In genomic region chr10:110416776-110417732, GRCh38 we compare ENCODE assay signal across 17 cellular contexts.
DNase-seq lines count a peak whose midpoint lies in the region; ATAC-seq and TF ChIP-seq lines count a peak whose summit lies in the region.
"Had no signal": no experiment of that assay in that cellular context is flagged by ENCODE, and none has a peak within 500 bp of the region (broad histone marks: within the 10 kb centered on the region; RNA-seq: fewer than 3 reads in every experiment).

No MANE protein-coding gene starts in this region.

- intact Hi-C loops in MCF 10A (cut with micrococcal nuclease): no loop called here
- intact Hi-C loops in breast epithelium (cut with DNase I; ENCODE audit: low total_unique reads): no loop called here
- intact Hi-C loops in PC-9 (cut with micrococcal nuclease; ENCODE audit: unreplicated experiment): no loop called here

- H3K4me3 Mint-ChIP-seq in MCF 10A (ENCODE audit: unreplicated experiment): peak overlapping the region; percentile 29

- peak overlapping the region; percentile 18; the same call in 1 of the 2 replicates for H3K4me2 ChIP-seq in PC-9

- no peak overlapping the region for H2AFZ ChIP-seq in PC-9

- no peaks in the 10 kb centered on the region for H3K27me3 Mint-ChIP-seq in MCF 10A (ENCODE audit: insufficient read depth, unreplicated experiment)

- no peaks in the 10 kb centered on the region for H3K9me2 ChIP-seq in PC-9 (ENCODE audit: insufficient read depth)

- H3K4me1 Mint-ChIP-seq in MCF 10A (ENCODE audit: insufficient read depth, unreplicated experiment): peaks cover 58% of the 10 kb centered on the region

- no peaks in the 10 kb centered on the region for H3K9me3 Mint-ChIP-seq in MCF 10A (ENCODE audit: unreplicated experiment)

- H3K4me1 ChIP-seq in breast epithelium (no peaks in the 10 kb centered on the region), PC-9 (replicated peaks; ENCODE audit: insufficient read depth) (peaks cover 83% of the 10 kb centered on the region)
- H3K4me1 ChIP-seq: prostate gland had no signal

- H3K27ac Mint-ChIP-seq in MCF 10A (ENCODE audit: low read depth, unreplicated experiment): no peak overlapping the region

- POLR2A ChIA-PET in MCF 10A (lab: Yijun Ruan, JAX) (interaction anchor here (0.6 to 3.0 kb wide), 9 partner anchors 12 to 81 kb away, joined by 3 to 11 read pairs (median 4); no protein-coding TSS in a partner anchor), PC-9 (lab: Charles Lee; ENCODE audit: unreplicated experiment) (interaction anchor here (0.6 kb wide), 1 partner anchor 8 kb away, joined by 4 read pairs; no protein-coding TSS in a partner anchor)

- H3K36me3 ChIP-seq in breast epithelium (no peaks in the 10 kb centered on the region), PC-9 (ENCODE audit: low read depth) (no peaks in the 10 kb centered on the region)
- H3K36me3 ChIP-seq: BLaER1, prostate gland had no signal

- H3K9me3 ChIP-seq in breast epithelium (no peaks in the 10 kb centered on the region), PC-9 (ENCODE audit: insufficient read depth, low read depth) (no peaks in the 10 kb centered on the region; the same call in 1 of the 2 replicates)
- H3K9me3 ChIP-seq: BLaER1, prostate gland had no signal

- H3F3A ChIP-seq in PC-9 (ENCODE audit: insufficient read depth, low read depth): peaks cover 43% of the 10 kb centered on the region

- H3K27me3 ChIP-seq in breast epithelium (no peaks in the 10 kb centered on the region), PC-9 (ENCODE audit: insufficient read depth, low read depth) (no peaks in the 10 kb centered on the region)
- H3K27me3 ChIP-seq: BLaER1 had no signal

- no TSS peak for BruUV-seq in MCF 10A (replicated peaks; lab: Mats Ljungman, UMichigan)
- no TSS peak for BruUV-seq in PC-9 (replicated peaks; lab: Mats Ljungman, UMichigan)

- H3K36me3 Mint-ChIP-seq in MCF 10A (ENCODE audit: insufficient read depth, unreplicated experiment): no peaks in the 10 kb centered on the region

- CTCF ChIA-PET in MCF 10A (lab: Yijun Ruan, JAX): interaction anchor here (0.5 to 1.1 kb wide), 3 partner anchors 19 to 360 kb away, joined by 3 to 8 read pairs (median 4); no protein-coding TSS in a partner anchor
- CTCF ChIA-PET in PC-9 (lab: Charles Lee): interaction anchor here (0.6 kb wide), 1 partner anchor 84 kb away, joined by 4 read pairs; no protein-coding TSS in a partner anchor

- DNase-seq in MCF 10A (ENCODE audit: unreplicated experiment) (peak; percentile 88), breast epithelium (ENCODE audit: low spot score in 2 of 2) (no peak), PC-9 (peak in 1 of 2 experiments; percentile 53), islet precursor cell (peak; percentile 42), T-helper 9 cell (no peak), GOT3 (lab: John Stamatoyannopoulos, UW) (no peak)
- DNase-seq in activated CD8-positive, alpha-beta memory T cell treated with anti-CD3 and anti-CD28 coated beads, Interleukin-2, amount 50 U/mL, for 48 hours: no peak
- DNase-seq: amniotic stem cell; cortex of kidney; GDM1; NCI-H1417 treated with DMSO at 0.1 percent for 48 hours; NCI-H524 treated with DMSO at 0.1 percent for 48 hours; SIG-M5; stimulated activated CD4-positive, alpha-beta T cell treated with anti-CD3 and anti-CD28 coated beads, Interleukin-1b, Interleukin-23, amount 100 ng/mL, for 48 hours had no signal

- H3K27ac ChIP-seq in breast epithelium (peak overlapping the region in 1 of 2 donors; percentile 55), PC-9 (peak overlapping the region; percentile 44)
- H3K27ac ChIP-seq: BLaER1, prostate gland had no signal

- H3K4me3 ChIP-seq in breast epithelium (no peak overlapping the region), PC-9 (no peak overlapping the region)
- H3K4me3 ChIP-seq: BLaER1, prostate gland had no signal

- peaks cover 4% of the 10 kb centered on the region; the same call in 1 of the 2 replicates for H3K79me2 ChIP-seq in PC-9 (ENCODE audit: low read depth)

- no peak for TF ChIP-seq POLR2A in breast epithelium (IDR thresholded peaks at IDR 0.05)

- H4K20me1 ChIP-seq in PC-9 (ENCODE audit: insufficient read depth): no peaks in the 10 kb centered on the region

- TF ChIP-seq CTCF in MCF 10A (IDR thresholded peaks at IDR 0.05; ENCODE audit: unreplicated experiment) (no peak), breast epithelium (IDR thresholded peaks at IDR 0.05) (no peak), PC-9 (conservative IDR thresholded peaks at IDR 0.05) (no peak)

- no peak for ATAC-seq in GM18870 (IDR thresholded peaks at IDR 0.05; ENCODE audit: unreplicated experiment)

Comparison
In these comparisons a context has a peak if more than half of its experiments do, and no peak if none do; other contexts are left out.
1. DNase-seq: peak in MCF 10A (single experiment) and islet precursor cell (single experiment); none in breast epithelium (0 of 2), activated CD8-positive, alpha-beta memory T cell treated with anti-CD3 and anti-CD28 coated beads, Interleukin-2, amount 50 U/mL, for 48 hours (single experiment), T-helper 9 cell (single experiment) and GOT3 (single experiment).